8 cellular contexts compared by ENCODE assay signal in the genomic region with DNA sequence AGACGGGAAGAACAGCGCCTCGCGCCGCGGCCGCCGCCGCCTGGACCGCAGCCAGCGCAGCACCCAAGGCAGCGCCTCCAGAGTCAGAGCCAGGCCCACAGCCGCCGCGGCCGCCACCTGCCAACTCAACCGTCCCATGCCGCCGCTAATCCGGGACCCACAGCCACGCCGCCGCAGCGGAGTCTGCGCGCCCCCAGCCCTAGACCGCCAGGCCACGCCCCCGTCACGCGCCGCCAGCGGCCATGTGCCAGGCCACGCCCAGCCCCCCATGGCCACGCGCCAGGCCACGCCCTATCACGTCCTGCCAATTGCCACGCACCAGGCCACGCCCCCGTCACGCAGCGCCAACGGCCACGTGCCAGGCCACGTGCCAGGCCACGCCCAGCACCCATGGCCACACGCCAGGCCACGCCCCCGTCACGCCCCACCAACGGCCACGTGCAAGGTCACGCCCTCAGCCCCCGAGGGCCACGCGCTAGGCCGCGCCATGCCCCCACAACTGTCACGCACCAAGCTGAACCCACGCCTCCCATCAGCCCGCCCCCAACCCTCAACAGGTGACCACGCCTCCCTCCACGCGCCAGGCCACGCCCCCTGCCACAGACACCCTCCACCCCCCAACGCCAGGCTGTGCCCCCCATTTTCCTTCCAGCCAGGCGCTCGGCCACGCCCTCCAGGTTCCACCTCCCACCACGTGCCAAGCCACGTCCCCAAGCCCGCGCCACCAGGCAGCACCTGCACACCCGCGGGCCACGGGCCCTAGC. TPM values are rescaled to one million over a fixed set of nuclear protein-coding genes. Genes with fewer than 3 reads are reported as not detected.
A peak's percentile ranks its signal among the peaks of the same experiment; 100 is the strongest.
DNase-seq lines count a peak whose midpoint lies in the region; ATAC-seq lines count a peak whose summit lies in the region.

A gene with protein sequence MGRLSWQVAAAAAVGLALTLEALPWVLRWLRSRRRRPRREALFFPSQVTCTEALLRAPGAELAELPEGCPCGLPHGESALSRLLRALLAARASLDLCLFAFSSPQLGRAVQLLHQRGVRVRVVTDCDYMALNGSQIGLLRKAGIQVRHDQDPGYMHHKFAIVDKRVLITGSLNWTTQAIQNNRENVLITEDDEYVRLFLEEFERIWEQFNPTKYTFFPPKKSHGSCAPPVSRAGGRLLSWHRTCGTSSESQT (minus strand): TSS at position 185 of the 764 bp plus-strand sequence. CDS start 47 bp downstream, at position 138.

- peak within 1 kb of the TSS; percentile 78 to 83 for H3K4me3 Mint-ChIP-seq in effector memory CD8-positive, alpha-beta T cell
- peak within 1 kb of the TSS; percentile 75 to 93 (median 90) for H3K4me3 Mint-ChIP-seq in naive thymus-derived CD8-positive, alpha-beta T cell

- H3K4me1 Mint-ChIP-seq in effector memory CD8-positive, alpha-beta T cell (ENCODE audit: low read depth in 2 of 2), result peaks cover 22 to 31% of the 10 kb centered on the region in 2 donors
- H3K4me1 Mint-ChIP-seq in naive thymus-derived CD8-positive, alpha-beta T cell, result peaks cover 14 to 41% (median 30%) of the 10 kb centered on the region in 4 donors

- peaks cover 4% of the 10 kb centered on the region; the same call in 1 of the 2 replicates for H3K36me3 ChIP-seq in ACC112 (ENCODE audit: insufficient read depth, low read length)
- H3K36me3 ChIP-seq in stomach smooth muscle (ENCODE audit: control insufficient read depth in 2 of 2, insufficient read depth in 2 of 2, low read length in 2 of 2), result peaks cover 3 to 7% of the 10 kb centered on the region in 2 donors

- H3K9me3 Mint-ChIP-seq in effector memory CD8-positive, alpha-beta T cell, result no peaks in the 10 kb centered on the region
- H3K9me3 Mint-ChIP-seq in naive thymus-derived CD8-positive, alpha-beta T cell, result peaks cover 0 to 4% (median 0%) of the 10 kb centered on the region in 9 donors

- H3K27me3 Mint-ChIP-seq in effector memory CD8-positive, alpha-beta T cell, result no peaks in the 10 kb centered on the region
- no peaks in the 10 kb centered on the region for H3K27me3 Mint-ChIP-seq in naive thymus-derived CD8-positive, alpha-beta T cell

- H3K4me3 ChIP-seq in ACC112 (ENCODE audit: low read depth, low read length) (peak within 1 kb of the TSS; percentile 98), stomach smooth muscle (ENCODE audit: low read length in 2 of 2) (peak within 1 kb of the TSS; percentile 80 to 84)

- peak within 1 kb of the TSS; percentile 84 to 89 for H3K27ac Mint-ChIP-seq in effector memory CD8-positive, alpha-beta T cell
- H3K27ac Mint-ChIP-seq in naive thymus-derived CD8-positive, alpha-beta T cell, result peak within 1 kb of the TSS; percentile 77 to 98 (median 94)

- H3K27me3 ChIP-seq in ACC112 (ENCODE audit: insufficient read depth, low read length) (no peaks in the 10 kb centered on the region), stomach smooth muscle (ENCODE audit: control insufficient read depth in 1 of 2, insufficient read depth in 2 of 2, low read length in 2 of 2) (no peaks in the 10 kb centered on the region)

- H3K9ac ChIP-seq in stomach smooth muscle (ENCODE audit: low read length in 2 of 2), result peak within 1 kb of the TSS; percentile 68 to 74

- H3K36me3 Mint-ChIP-seq in effector memory CD8-positive, alpha-beta T cell (ENCODE audit: insufficient read depth), result peaks cover 29% of the 10 kb centered on the region
- H3K36me3 Mint-ChIP-seq in naive thymus-derived CD8-positive, alpha-beta T cell, result peaks cover 0 to 21% (median 6%) of the 10 kb centered on the region in 3 donors

- peak within 1 kb of the TSS; percentile 28; the same call in 1 of the 2 replicates for H3K27ac ChIP-seq in ACC112 (ENCODE audit: low read depth, low read length)
- peak within 1 kb of the TSS; percentile 88 for H3K27ac ChIP-seq in stomach smooth muscle (ENCODE audit: low read length)

- POLR2A ChIA-PET in naive thymus-derived CD8-positive, alpha-beta T cell (lab: Charles Lee), result interaction anchor here (0.9 to 4.7 kb wide), 9 partner anchors 8 to 65 kb away, joined by 3 to 79 read pairs (median 5); a partner anchor contains a TSS

- DNase-seq in NOMO-1 treated with DMSO at 0.1 percent for 48 hours (lab: John Stamatoyannopoulos, UW; ENCODE audit: unreplicated experiment), result peak; percentile 73
- DNase-seq in activated CD8-positive, alpha-beta memory T cell treated with anti-CD3 and anti-CD28 coated beads for 24 hours, result peak; percentile 98
- DNase-seq in effector memory CD8-positive, alpha-beta T cell, result peak; percentile 92 to 94 (median 93)
- peak; percentile 87 to 97 (median 94) for DNase-seq in naive thymus-derived CD8-positive, alpha-beta T cell

- H3K4me1 ChIP-seq in ACC112 (ENCODE audit: control insufficient read depth, insufficient read depth, low read length, unreplicated experiment), result peaks cover 22% of the 10 kb centered on the region
- peaks cover 57% of the 10 kb centered on the region for H3K4me1 ChIP-seq in stomach smooth muscle (ENCODE audit: control insufficient read depth, insufficient read depth, low read length)

- peaks cover 9% of the 10 kb centered on the region for H3K79me2 ChIP-seq in ACC112 (ENCODE audit: control insufficient read depth, insufficient read depth, low read length, unreplicated experiment)

- ATAC-seq in GM18873 (IDR thresholded peaks at IDR 0.05; ENCODE audit: low FRiP score, unreplicated experiment), result peak; percentile 47
- ATAC-seq in HG03521 (IDR thresholded peaks at IDR 0.05; ENCODE audit: unreplicated experiment), result peak; percentile 66
- peak; percentile 72 for ATAC-seq in effector memory CD8-positive, alpha-beta T cell (replicated peaks)
- ATAC-seq in naive thymus-derived CD8-positive, alpha-beta T cell, result peak; percentile 72 to 75

- H2AFZ ChIP-seq in ACC112 (ENCODE audit: low read length, unreplicated experiment), result peak within 1 kb of the TSS; percentile 66

- no peaks in the 10 kb centered on the region for H3K9me3 ChIP-seq in stomach smooth muscle (ENCODE audit: control insufficient read depth in 2 of 2, low read length in 2 of 2)

RNA-seq across cellular contexts. Expression of the gene that starts here (rescaled TPM):
- total RNA-seq in naive thymus-derived CD8-positive, alpha-beta T cell, result 10 to 100 TPM; 12.2 to 13.1 TPM
- polyA plus RNA-seq in naive thymus-derived CD8-positive, alpha-beta T cell, result 1 to 10 TPM; 6.6 to 9.8 (median 8.2) TPM

Comparison
In these comparisons a context has a peak if more than half of its experiments do, and no peak if none do; other contexts are left out.
1. Peak in every context shown above with its lines: DNase-seq, ATAC-seq, H3K4me3 ChIP-seq and H3K27ac ChIP-seq.